Comparison of ENCODE assay signal across 17 cellular contexts in the genomic region with DNA sequence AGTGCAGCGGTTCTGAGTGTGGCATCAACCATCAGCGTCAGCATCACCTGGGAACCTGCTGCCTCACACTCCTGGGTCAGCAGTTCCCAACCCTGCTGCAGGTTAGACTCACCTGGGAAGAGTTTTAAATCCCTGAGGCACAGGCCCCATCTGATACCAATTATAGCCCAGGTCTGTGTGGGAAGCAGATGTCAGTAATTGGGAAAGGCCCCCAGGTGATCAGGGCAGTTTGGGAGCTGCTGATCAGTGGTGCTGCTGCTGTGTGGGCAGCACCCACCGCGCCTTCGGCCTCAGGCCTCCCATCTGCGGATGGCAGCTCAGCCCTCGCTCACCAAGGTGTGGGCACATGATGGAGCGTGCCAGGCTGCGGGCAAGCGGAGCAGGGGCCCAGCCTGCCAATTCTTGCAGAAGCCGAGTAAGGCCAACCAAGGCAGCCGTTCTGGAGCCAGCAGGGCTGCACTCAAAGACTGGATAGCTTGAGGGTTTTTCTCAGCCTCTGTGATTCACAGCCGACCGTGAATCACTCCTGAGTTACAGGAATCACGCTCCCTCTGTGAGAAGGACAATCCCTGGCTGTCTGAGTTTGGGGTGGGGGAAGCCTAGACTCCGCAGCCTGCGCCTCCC.
"Had no signal": no experiment of that assay in that cellular context is flagged by ENCODE, and none has a peak within 500 bp of the region (broad histone marks: within the 10 kb centered on the region; RNA-seq: fewer than 3 reads in every experiment).

No MANE protein-coding gene starts in this region.

- ATAC-seq: activated T-cell treated with anti-CD3 and anti-CD28 coated beads, Interleukin-2, amount 50 U/mL, for 4 hours; mucosa of descending colon; naive thymus-derived CD4-positive, alpha-beta T cell; stimulated activated naive B cell treated with anti-CD40 and anti-IgM and Interleukin-4, amounts not matched to agents 10 μg/mL and 1 μg/mL and 100 μg/mL, for 72 hours; WTC11 had no signal

- H3K9me3 ChIP-seq: adrenal gland, mucosa of descending colon, neutrophil, thyroid gland, vagina had no signal

- H3K4me3 ChIP-seq: adrenal gland, coronary artery, lung, mucosa of descending colon, thyroid gland, vagina had no signal

- H3K4me1 ChIP-seq: adrenal gland, thyroid gland had no signal

- DNase-seq: activated CD4-positive, alpha-beta memory T cell treated with anti-CD3 and anti-CD28 coated beads, Interleukin-2, amount 10 ng/mL, durations not matched to agents 7 days and 5 days; activated CD4-positive, alpha-beta T cell treated with anti-CD3 and anti-CD28 coated beads for 4 hours; activated effector memory CD4-positive, alpha-beta T cell treated with Interleukin-2 at 50 U/mL for 16 hours; activated T-cell treated with anti-CD3 and anti-CD28 coated beads, Interleukin-2, amount 50 U/mL, for 4 hours; adrenal gland; immature natural killer cell; mucosa of descending colon; naive thymus-derived CD4-positive, alpha-beta T cell; retina; stimulated activated CD4-positive, alpha-beta T cell treated with anti-CD3 and anti-CD28 coated beads, Interleukin-2, amount 100 ng/mL, for 48 hours; stimulated activated naive B cell treated with anti-CD40 and anti-IgM and Interleukin-4, amounts not matched to agents 10 μg/mL and 1 μg/mL and 100 μg/mL, for 72 hours; thyroid gland had no signal

- H3K36me3 ChIP-seq: adrenal gland, neutrophil, thyroid gland, vagina had no signal

- H3K27me3 ChIP-seq: adrenal gland, neutrophil, thyroid gland, vagina had no signal

- H3K27ac ChIP-seq: adrenal gland, coronary artery, neutrophil, thyroid gland, vagina had no signal
